9 cellular contexts compared by ENCODE assay signal in genomic region chr7:80659120-80660055, GRCh38. TPM values are rescaled to one million over a fixed set of nuclear protein-coding genes. Genes with fewer than 3 reads are reported as not detected.
DNase-seq lines count a peak whose midpoint lies in the region; ATAC-seq, FAIRE-seq and TF ChIP-seq lines count a peak whose summit lies in the region.
"Had no signal": no experiment of that assay in that cellular context is flagged by ENCODE, and none has a peak within 500 bp of the region (broad histone marks: within the 10 kb centered on the region; RNA-seq: fewer than 3 reads in every experiment).

No MANE protein-coding gene starts in this region.

- WGBS in smooth muscle cell (ENCODE audit: low lambda C conversion rate): 6% methylated on average over 3 of the region's 3 CpGs

- no peaks in the 10 kb centered on the region for H3K79me2 ChIP-seq in smooth muscle cell (ENCODE audit: low read depth)

- H3K9me3 ChIP-seq in smooth muscle cell (replicated peaks; ENCODE audit: low read depth): no peaks in the 10 kb centered on the region

- no peak overlapping the region for H3K4me2 ChIP-seq in smooth muscle cell

- intact Hi-C loops in left colon (cut with DNase I, micrococcal nuclease): loop anchor here in 1 of 2 donors (2.0 kb wide), 1 partner anchor 231 kb away; no protein-coding TSS in a partner anchor

- no peaks in the 10 kb centered on the region for H3K4me1 ChIP-seq in smooth muscle cell (ENCODE audit: low read depth)

- in situ Hi-C loops in GM13976 (cut with MboI; ENCODE audit: low sequenced_read_pairs, unreplicated experiment): loop anchor here (25.0 kb wide), 1 partner anchor 597 kb away; no protein-coding TSS in a partner anchor

- peak; percentile 27 for DNase-seq in GM13976 (ENCODE audit: low spot score)
- DNase-seq in HTR-8/SVneo (ENCODE audit: insufficient read length, low spot score): peak; percentile 5
- peak; percentile 42 for DNase-seq in SK-N-DZ (ENCODE audit: low spot score)
- peak; percentile 64 for DNase-seq in foreskin melanocyte
- DNase-seq in smooth muscle cell (lab: John Stamatoyannopoulos, UW; ENCODE audit: unreplicated experiment): no peak
- no peak for DNase-seq in left colon
- no peak for DNase-seq in stimulated activated CD4-positive, alpha-beta T cell treated with anti-CD3 and anti-CD28 coated beads, Interleukin-2, amount 100 ng/mL, for 24 hours

- peak overlapping the region; percentile 50 for H2AFZ ChIP-seq in smooth muscle cell (ENCODE audit: low read depth)

- H4K20me1 ChIP-seq in smooth muscle cell (ENCODE audit: low read depth): no peaks in the 10 kb centered on the region

- no peaks in the 10 kb centered on the region for H3K27me3 ChIP-seq in smooth muscle cell (ENCODE audit: low read depth)

- no peak overlapping the region for H3K9ac ChIP-seq in smooth muscle cell (ENCODE audit: low read depth)

- no peaks in the 10 kb centered on the region for H3K36me3 ChIP-seq in smooth muscle cell (ENCODE audit: low read depth)

- H3F3A ChIP-seq in smooth muscle cell (ENCODE audit: low read depth): no peaks in the 10 kb centered on the region

- TF ChIP-seq CTCF in 22Rv1 (IDR thresholded peaks at IDR 0.05): peak; percentile 89
- peak; percentile 13 for TF ChIP-seq CTCF in GM13976 (IDR thresholded peaks at IDR 0.05; ENCODE audit: borderline replicate concordance, control extremely low read depth, extremely low read depth, insufficient read depth, missing control alignments)
- TF ChIP-seq CTCF in smooth muscle cell (IDR thresholded peaks at IDR 0.05; ENCODE audit: borderline replicate concordance, insufficient read depth, poor library complexity, severe bottlenecking): peak; percentile 81

- no peak overlapping the region for H3K27ac ChIP-seq in 22Rv1
- H3K27ac ChIP-seq in smooth muscle cell (ENCODE audit: low read depth): no peak overlapping the region

- ATAC-seq in left colon: no peak

- FAIRE-seq in HTR-8/SVneo (lab: Jason Lieb, UNC): no peak
- FAIRE-seq: GM18507 had no signal

- H3K4me3 ChIP-seq in smooth muscle cell: no peak overlapping the region

RNA-seq across cellular contexts. Expression of gene CD36, which starts 20.9 kb away (rescaled TPM):
- polyA plus RNA-seq in SK-N-DZ (2014; cell fraction: cytosol; rRNA removed): 0.09 and 0.16 TPM in 2 replicates
- not detected in 2 replicates for polyA plus RNA-seq in SK-N-DZ (2014; cell fraction: nucleus; rRNA removed)
- total RNA-seq in smooth muscle cell (1.7 and 2.8 TPM in 2 replicates), left colon (10 to 100 TPM; 18.0 to 27.4 TPM)
- 0.44 and 0.64 TPM in 2 replicates for polyA plus RNA-seq in smooth muscle cell

Comparison
In these comparisons a context has a peak if more than half of its experiments do, and no peak if none do; other contexts are left out.
1. CTCF ChIP-seq: peak in every context shown above with its lines; median percentile 89 in 22Rv1; 81 in smooth muscle cell; 13 in GM13976.
2. DNase-seq: peak in GM13976 (single experiment), HTR-8/SVneo (single experiment), SK-N-DZ (single experiment) and foreskin melanocyte (single experiment); none in smooth muscle cell (single experiment), left colon (0 of 2) and stimulated activated CD4-positive, alpha-beta T cell treated with anti-CD3 and anti-CD28 coated beads, Interleukin-2, amount 100 ng/mL, for 24 hours (0 of 2).